1 cellular context compared by ENCODE assay signal in genomic region chr1:53220171-53220961, GRCh38.
TF ChIP-seq lines count a peak whose summit lies in the region.

CZIB (minus strand) TSS chr1:53220634; CDS start chr1:53220575, 59 bp downstream.

TF ChIP-seq in HEK293, 187 proteins besides CTCF, POLR2A, EP300 and RAD21 (continued from another document and continues in another):
- TF ChIP-seq FEZF1 (tag by site-specific recombination; IDR thresholded peaks at IDR 0.05) = no peak
- no peak for TF ChIP-seq ZNF623 (tag by site-specific recombination; IDR thresholded peaks at IDR 0.05)
- no peak for TF ChIP-seq ZNF354C (tag by site-specific recombination; IDR thresholded peaks at IDR 0.05; ENCODE audit: borderline replicate concordance, low read depth)
- TF ChIP-seq ZNF174 (tag by site-specific recombination; IDR thresholded peaks at IDR 0.05) = no peak
- no peak for TF ChIP-seq ZNF175 (tag by site-specific recombination; IDR thresholded peaks at IDR 0.05)
- TF ChIP-seq ZNF658 (tag by site-specific recombination; IDR thresholded peaks at IDR 0.05) = no peak
- TF ChIP-seq ZNF155 (tag by site-specific recombination; IDR thresholded peaks at IDR 0.05) = no peak
- TF ChIP-seq ZNF677 (tag by site-specific recombination; IDR thresholded peaks at IDR 0.05) = no peak
- no peak for TF ChIP-seq ZNF791 (tag by site-specific recombination; IDR thresholded peaks at IDR 0.05)
- TF ChIP-seq ZFP69B (tag by site-specific recombination; IDR thresholded peaks at IDR 0.05) = peak; percentile 76
- peak; percentile 98 for TF ChIP-seq ZNF2 (tag by site-specific recombination; IDR thresholded peaks at IDR 0.05)
- no peak for TF ChIP-seq ZNF654 (tag by site-specific recombination; IDR thresholded peaks at IDR 0.05; ENCODE audit: low read depth)
- peak; percentile 84 for TF ChIP-seq YY2 (tag by site-specific recombination; IDR thresholded peaks at IDR 0.05)
- peak; percentile 99 for TF ChIP-seq ZXDB (tag by site-specific recombination; IDR thresholded peaks at IDR 0.05)
- peak; percentile 51; the same call in 1 of the 2 replicates for TF ChIP-seq MZF1 (tag by site-specific recombination; IDR thresholded peaks at IDR 0.05; ENCODE audit: borderline replicate concordance)
- TF ChIP-seq IKZF3 (tag by site-specific recombination; IDR thresholded peaks at IDR 0.05) = no peak
- TF ChIP-seq ZNF837 (tag by site-specific recombination; IDR thresholded peaks at IDR 0.05) = 0 out of 2 replicates have a peak, but pooled peaks have one; percentile 64
- no peak for TF ChIP-seq ZNF830 (tag by site-specific recombination; IDR thresholded peaks at IDR 0.05; ENCODE audit: low read depth)
- no peak for TF ChIP-seq ZNF473 (tag by site-specific recombination; IDR thresholded peaks at IDR 0.05)
- TF ChIP-seq ZNF266 (tag by site-specific recombination; IDR thresholded peaks at IDR 0.05; ENCODE audit: low read depth) = no peak
- peak; percentile 90 for TF ChIP-seq TRIM28 (IDR thresholded peaks at IDR 0.05; ENCODE audit: borderline replicate concordance, low read length)
- no peak for TF ChIP-seq ZNF433 (tag by site-specific recombination; IDR thresholded peaks at IDR 0.05; ENCODE audit: low read depth)
- TF ChIP-seq ZNF274 (IDR thresholded peaks at IDR 0.05; ENCODE audit: low read length) = no peak
- no peak for TF ChIP-seq ZNF274 (tag by site-specific recombination; IDR thresholded peaks at IDR 0.05; ENCODE audit: borderline replicate concordance)
- TF ChIP-seq PRDM6 (tag by site-specific recombination; IDR thresholded peaks at IDR 0.05) = no peak
- TF ChIP-seq ZNF302 (tag by site-specific recombination; IDR thresholded peaks at IDR 0.05; ENCODE audit: low read depth) = no peak
- no peak for TF ChIP-seq RBAK (tag by site-specific recombination; IDR thresholded peaks at IDR 0.05)
- TF ChIP-seq ZNF248 (tag by site-specific recombination; IDR thresholded peaks at IDR 0.05) = no peak
- no peak for TF ChIP-seq ZNF513 (tag by site-specific recombination; IDR thresholded peaks at IDR 0.05)
- TF ChIP-seq KLF8 (tag by site-specific recombination; IDR thresholded peaks at IDR 0.05) = peak; percentile 99; the same call in 1 of the 2 replicates
- no peak for TF ChIP-seq ZNF530 (tag by site-specific recombination; IDR thresholded peaks at IDR 0.05; ENCODE audit: low read depth)
- peak; percentile 97 for TF ChIP-seq ZNF335 (tag by site-specific recombination; conservative IDR thresholded peaks at IDR 0.05)
- no peak; the same call in 1 of the 2 replicates for TF ChIP-seq ZBTB6 (tag by site-specific recombination; IDR thresholded peaks at IDR 0.05)
- TF ChIP-seq ZSCAN5A (tag by site-specific recombination; IDR thresholded peaks at IDR 0.05) = peak; percentile 99; the same call in 1 of the 2 replicates
- peak; percentile 81 for TF ChIP-seq PRDM10 (tag by site-specific recombination; IDR thresholded peaks at IDR 0.05)
- no peak for TF ChIP-seq ZNF221 (tag by site-specific recombination; IDR thresholded peaks at IDR 0.05; ENCODE audit: borderline replicate concordance)
- TF ChIP-seq ZNF140 (tag by site-specific recombination; IDR thresholded peaks at IDR 0.05) = no peak
- peak; percentile 71; the same call in 1 of the 2 replicates for TF ChIP-seq BCL11B (tag by site-specific recombination; IDR thresholded peaks at IDR 0.05; ENCODE audit: low read depth)
- no peak for TF ChIP-seq ZNF560 (tag by site-specific recombination; IDR thresholded peaks at IDR 0.05; ENCODE audit: borderline replicate concordance)
- TF ChIP-seq ZBTB20 (tag by site-specific recombination; IDR thresholded peaks at IDR 0.05) = peak; percentile 91
- no peak for TF ChIP-seq ZNF544 (tag by site-specific recombination; IDR thresholded peaks at IDR 0.05)
- TF ChIP-seq KLF7 (tag by site-specific recombination; IDR thresholded peaks at IDR 0.05; ENCODE audit: borderline replicate concordance) = peak; percentile 91
- peak; percentile 93 for TF ChIP-seq ZNF561 (tag by site-specific recombination; IDR thresholded peaks at IDR 0.05; ENCODE audit: borderline replicate concordance)
- no peak for TF ChIP-seq HOXC10 (CRISPR knock-in tag; IDR thresholded peaks at IDR 0.05)
- TF ChIP-seq ZNF529 (tag by site-specific recombination; IDR thresholded peaks at IDR 0.05; ENCODE audit: insufficient replicate concordance) = no peak
- TF ChIP-seq ZNF521 (tag by site-specific recombination; IDR thresholded peaks at IDR 0.05) = no peak
- no peak for TF ChIP-seq ZNF19 (tag by site-specific recombination; IDR thresholded peaks at IDR 0.05; ENCODE audit: low read depth)
- 0 out of 2 replicates have a peak, but pooled peaks have one; percentile 28 for TF ChIP-seq ZNF449 (tag by site-specific recombination; IDR thresholded peaks at IDR 0.05)
- TF ChIP-seq ZNF670 (tag by site-specific recombination; IDR thresholded peaks at IDR 0.05; ENCODE audit: low read depth) = no peak
- TF ChIP-seq REST (tag by site-specific recombination; IDR thresholded peaks at IDR 0.05) = peak; percentile 82
- no peak for TF ChIP-seq HOXD13 (CRISPR knock-in tag; IDR thresholded peaks at IDR 0.05; ENCODE audit: borderline replicate concordance)
- TF ChIP-seq ZNF341 (tag by site-specific recombination; IDR thresholded peaks at IDR 0.05; ENCODE audit: low read depth) = peak; percentile 85
- peak; percentile 92 for TF ChIP-seq KLF10 (tag by site-specific recombination; IDR thresholded peaks at IDR 0.05)
- TF ChIP-seq ZNF645 (tag by site-specific recombination; IDR thresholded peaks at IDR 0.05) = no peak
- TF ChIP-seq OVOL3 (tag by site-specific recombination; IDR thresholded peaks at IDR 0.05) = peak; percentile 89
- no peak for TF ChIP-seq SETDB1 (IDR thresholded peaks at IDR 0.05; ENCODE audit: insufficient read length, low read length)
